Comparison of ENCODE assay signal across 16 cellular contexts in the genomic region with DNA sequence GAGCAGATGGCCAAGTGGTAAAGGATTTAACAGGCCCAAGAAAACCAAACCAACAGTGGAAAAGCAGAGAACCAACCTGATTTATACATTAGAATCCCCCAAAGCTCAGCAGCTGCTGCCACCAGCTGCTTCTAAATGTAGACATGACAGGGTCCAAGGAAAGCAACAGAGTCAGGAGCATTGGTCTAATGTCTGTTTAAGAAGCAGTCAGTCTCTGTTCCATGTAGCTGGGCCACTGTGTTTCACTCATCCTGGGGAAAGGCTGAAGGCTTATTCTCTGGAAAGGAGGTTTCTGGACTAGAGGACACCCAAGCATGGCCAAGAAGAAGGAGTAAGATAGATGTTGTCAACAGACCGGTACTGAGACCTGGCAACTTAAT.
"Had no signal": no experiment of that assay in that cellular context is flagged by ENCODE, and none has a peak within 500 bp of the region (broad histone marks: within the 10 kb centered on the region; RNA-seq: fewer than 3 reads in every experiment).

No MANE protein-coding gene starts in this region.

- H3K27me3 ChIP-seq: ascending aorta, hepatocyte, neutrophil, thyroid gland had no signal

- H3K27ac ChIP-seq: ascending aorta, esophagus squamous epithelium, hepatocyte, neutrophil, pancreas, thyroid gland had no signal

- H3K79me2 ChIP-seq: hepatocyte had no signal

- ATAC-seq: activated CD8-positive, alpha-beta T cell treated with anti-CD3 and anti-CD28 coated beads, Interleukin-2, amount 10 ng/mL, durations not matched to agents 7 days and 5 days; activated T-cell treated with anti-CD3 and anti-CD28 coated beads, Interleukin-2, amount 50 U/mL, for 4 hours; naive thymus-derived CD4-positive, alpha-beta T cell; pancreas had no signal

- H2AFZ ChIP-seq: hepatocyte had no signal

- H3K9me3 ChIP-seq: ascending aorta, esophagus squamous epithelium, neutrophil, pancreas, thyroid gland had no signal

- H3K36me3 ChIP-seq: ascending aorta, esophagus squamous epithelium, neutrophil, pancreas, thyroid gland had no signal

- H3K4me2 ChIP-seq: hepatocyte had no signal

- DNase-seq: activated CD4-positive, alpha-beta T cell treated with anti-CD3 and anti-CD28 coated beads, Interleukin-2, amount 10 ng/mL, durations not matched to agents 24 days and 14 days; activated CD8-positive, alpha-beta T cell treated with anti-CD3 and anti-CD28 coated beads, Interleukin-2, amount 10 ng/mL, durations not matched to agents 7 days and 5 days; activated effector memory CD4-positive, alpha-beta T cell treated with anti-CD3 and anti-CD28 coated beads, Interleukin-2, amount 50 U/mL, for 16 hours; activated naive CD4-positive, alpha-beta T cell treated with anti-CD3 and anti-CD28 coated beads, Interleukin-2, amount 50 U/mL, for 16 hours; activated T-cell treated with anti-CD3 and anti-CD28 coated beads, Interleukin-2, amount 50 U/mL, for 4 hours; effector CD8-positive, alpha-beta T cell; esophagus squamous epithelium; naive thymus-derived CD4-positive, alpha-beta T cell; pancreas; stimulated activated naive CD4-positive, alpha-beta T cell treated with Interleukin-2 at 50 U/mL for 16 hours; T-helper 1 cell; T1000; thyroid gland had no signal

- H3K4me1 ChIP-seq: ascending aorta, esophagus squamous epithelium, pancreas, thyroid gland had no signal

- H3K4me3 ChIP-seq: ascending aorta, esophagus squamous epithelium, hepatocyte, pancreas, thyroid gland had no signal
